ENCODE assay signal across 8 cellular contexts in the genomic region with DNA sequence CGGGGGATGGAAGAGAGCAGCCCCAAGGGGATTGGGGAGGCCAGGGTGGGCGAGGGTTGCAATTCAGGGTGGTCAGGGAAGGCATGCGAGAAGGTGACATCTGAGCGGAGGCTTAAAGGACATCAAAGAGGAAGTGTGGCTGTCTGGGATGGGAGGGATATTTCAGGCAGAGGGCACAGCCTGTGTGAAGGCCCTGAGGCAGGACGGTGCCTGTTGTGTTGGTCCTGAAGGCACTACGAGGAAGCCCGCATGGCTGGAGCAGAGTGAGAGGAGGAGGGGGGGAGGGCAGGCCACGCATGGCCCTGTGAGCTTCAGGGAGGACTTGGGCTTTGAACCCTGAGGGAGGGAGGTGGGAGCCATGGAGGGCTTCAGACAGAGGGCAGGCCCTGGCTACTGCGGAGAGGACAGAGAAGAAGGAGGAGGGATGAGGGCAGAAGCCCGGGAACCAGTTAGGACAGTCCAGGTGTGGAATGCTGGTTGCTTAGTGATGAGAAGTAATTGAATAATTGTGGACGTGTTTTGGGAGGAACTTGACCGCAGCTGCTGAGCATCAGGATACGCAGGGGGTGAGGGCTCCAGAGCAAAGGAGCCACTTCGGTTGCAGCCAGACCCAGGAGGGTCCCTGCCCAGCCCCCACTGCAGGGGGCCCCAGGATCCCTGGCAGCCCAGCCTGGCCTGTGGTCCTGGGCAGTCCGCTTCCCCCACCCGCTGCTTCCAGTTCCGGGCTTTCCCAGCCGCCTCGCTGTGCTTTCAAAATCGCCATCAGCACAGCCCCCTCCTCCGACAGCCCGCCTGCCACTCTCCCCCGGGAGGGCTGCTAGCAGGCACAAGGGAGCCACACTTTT. TPM values are rescaled to one million over a fixed set of nuclear protein-coding genes. Genes with fewer than 3 reads are reported as not detected.
DNase-seq lines count a peak whose midpoint lies in the region; ATAC-seq and TF ChIP-seq lines count a peak whose summit lies in the region.

No MANE protein-coding gene starts in this region.

- H3K27ac ChIP-seq in ACC112 (ENCODE audit: low read depth, low read length) (peak overlapping the region; percentile 69), heart right ventricle (peak overlapping the region; percentile 62 to 89 (median 72)), prostate gland (peak overlapping the region; percentile 47 to 76)

- peaks cover 14% of the 10 kb centered on the region for H3K4me1 ChIP-seq in ACC112 (ENCODE audit: control insufficient read depth, insufficient read depth, low read length, unreplicated experiment)
- peaks cover 14 to 33% (median 24%) of the 10 kb centered on the region in 9 donors for H3K4me1 ChIP-seq in heart right ventricle
- no peaks in the 10 kb centered on the region for H3K4me1 ChIP-seq in prostate gland (replicated peaks)

- DNase-seq in HuH-7.5 (ENCODE audit: low spot score) (peak; percentile 67), heart right ventricle (peak; percentile 75), prostate gland (ENCODE audit: low spot score) (peak; percentile 55)

- intact Hi-C loops in heart right ventricle (cut with DNase I) (loop anchor here in 5 of 10 donors (2.0 to 10.0 kb wide), 4 partner anchors 45 to 54 kb away; partner anchors contain the start of gene TLE2 (in 1 of the 5)), prostate gland (cut with DNase I) (loop anchor here (5.0 kb wide), 1 partner anchor 49 kb away; no protein-coding TSS in a partner anchor)

- peak overlapping the region; percentile 60 for H2AFZ ChIP-seq in ACC112 (ENCODE audit: low read length, unreplicated experiment)

- H3K9me3 ChIP-seq in heart right ventricle (no peaks in the 10 kb centered on the region), prostate gland (no peaks in the 10 kb centered on the region)

- H3K4me3 ChIP-seq in ACC112 (ENCODE audit: low read depth, low read length), result peak overlapping the region; percentile 60
- H3K4me3 ChIP-seq in WI38 (ENCODE audit: low read depth, low read length), result peak overlapping the region; percentile 45
- H3K4me3 ChIP-seq in heart right ventricle, result peak overlapping the region in 9 of 10 donors; percentile 17 to 54 (median 40)
- peak overlapping the region; percentile 15 to 22 for H3K4me3 ChIP-seq in prostate gland

- 6 to 9% methylated on average over 23 of the region's 23 CpGs for WGBS in heart right ventricle, 2 donors
- WGBS in prostate gland, result 5% methylated on average over 23 of the region's 23 CpGs

- ATAC-seq in heart right ventricle (peak; percentile 56 to 79 (median 66)), GM21367 (IDR thresholded peaks at IDR 0.05; ENCODE audit: unreplicated experiment) (no peak), GM18498 (IDR thresholded peaks at IDR 0.05; ENCODE audit: unreplicated experiment) (no peak), HG03439 (IDR thresholded peaks at IDR 0.05; ENCODE audit: unreplicated experiment) (no peak)

- TF ChIP-seq CTCF in WI38 (IDR thresholded peaks at IDR 0.05; ENCODE audit: low read depth, low read length), result no peak
- TF ChIP-seq CTCF in heart right ventricle (IDR thresholded peaks at IDR 0.05), result no peak
- no peak for TF ChIP-seq CTCF in prostate gland (IDR thresholded peaks at IDR 0.05)

- no peaks in the 10 kb centered on the region for H3K27me3 ChIP-seq in ACC112 (ENCODE audit: insufficient read depth, low read length)
- H3K27me3 ChIP-seq in heart right ventricle, result peaks cover 0 to 18% (median 0%) of the 10 kb centered on the region in 7 donors
- no peaks in the 10 kb centered on the region for H3K27me3 ChIP-seq in prostate gland (replicated peaks; ENCODE audit: insufficient read depth)

- H3K36me3 ChIP-seq in ACC112 (ENCODE audit: insufficient read depth, low read length), result no peaks in the 10 kb centered on the region
- H3K36me3 ChIP-seq in heart right ventricle, result no peaks in the 10 kb centered on the region
- no peaks in the 10 kb centered on the region for H3K36me3 ChIP-seq in prostate gland

- no peaks in the 10 kb centered on the region for H3K79me2 ChIP-seq in ACC112 (ENCODE audit: control insufficient read depth, insufficient read depth, low read length, unreplicated experiment)

- no peak for TF ChIP-seq POLR2A in prostate gland (IDR thresholded peaks at IDR 0.05)

RNA-seq across cellular contexts. Expression of gene TLE6, which starts 6.2 kb away (rescaled TPM):
- 1 to 10 TPM in 2 of 10 donors, under 1 TPM in 5, not detected in 3; 0.34 to 2.8 (median 0.45) TPM for total RNA-seq in heart right ventricle
- 1 to 10 TPM; 1.2 to 3.5 TPM for polyA plus RNA-seq in heart right ventricle
- total RNA-seq in prostate gland, result 1 to 10 TPM; 5.9 to 9.0 TPM

RNA-seq across cellular contexts. Expression of gene ZNF77, which starts 38.8 kb away (rescaled TPM):
- total RNA-seq in heart right ventricle (1 to 10 TPM; 1.0 to 2.6 (median 2.3) TPM), prostate gland (1 to 10 TPM; 2.8 to 6.6 TPM)
- polyA plus RNA-seq in heart right ventricle, result 1 to 10 TPM; 2.5 to 2.9 TPM

RNA-seq across cellular contexts. Expression of gene TLE2, which starts 45.5 kb away (rescaled TPM):
- 10 to 100 TPM; 28.2 to 64.5 (median 39.9) TPM for total RNA-seq in heart right ventricle
- polyA plus RNA-seq in heart right ventricle, result 10 to 100 TPM; 35.9 to 54.6 TPM
- total RNA-seq in prostate gland, result 10 to 100 TPM; 61.9 to 82.1 TPM

Comparison
In these comparisons a context has a peak if more than half of its experiments do, and no peak if none do; other contexts are left out.
1. ATAC-seq: peak in heart right ventricle (8 of 8); none in GM21367 (single experiment), GM18498 (single experiment) and HG03439 (single experiment).
2. Peak in every context shown above with its lines, with median percentiles within 50 percentile points of each other: H3K27ac ChIP-seq, H3K4me3 ChIP-seq and DNase-seq.